Comparison of ENCODE assay signal across 8 cellular contexts in the genomic region with DNA sequence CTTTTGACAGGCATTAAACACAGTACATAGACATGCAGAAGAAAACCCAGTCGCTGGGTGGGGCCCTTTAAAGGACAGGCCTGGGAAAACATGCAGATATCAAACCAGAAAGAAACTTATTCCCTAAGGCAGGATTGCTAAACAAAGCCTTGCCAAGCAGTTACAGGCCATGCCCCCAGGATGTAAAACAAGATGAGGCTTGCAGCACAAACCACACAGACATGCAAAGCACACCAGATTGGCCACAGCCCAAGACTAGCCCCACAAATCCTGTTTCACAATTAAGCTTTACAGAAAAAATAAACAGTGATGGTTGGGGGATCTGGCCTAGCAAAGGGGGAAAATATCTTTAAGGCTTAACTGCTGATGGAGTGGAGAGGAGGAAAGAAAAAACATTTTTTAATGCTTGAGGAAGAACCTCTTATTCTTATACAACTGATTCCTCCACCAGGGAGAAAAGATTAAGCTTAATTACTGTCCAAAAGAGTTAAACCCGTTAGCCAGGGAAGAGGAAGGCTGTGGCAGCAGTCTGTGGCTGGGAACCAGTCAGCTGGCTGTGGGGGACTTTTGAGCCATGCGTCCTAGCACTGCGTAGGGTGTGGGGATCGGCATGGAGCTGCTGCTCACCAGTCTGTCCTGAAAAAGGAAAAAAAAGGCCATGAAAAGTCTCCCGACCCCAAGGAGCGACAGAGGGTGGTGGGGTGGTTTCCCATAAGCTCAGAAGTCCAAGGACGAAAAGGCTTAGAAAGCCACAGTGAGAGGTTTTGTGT. TPM values are rescaled to one million over a fixed set of nuclear protein-coding genes. Genes with fewer than 3 reads are reported as not detected.
DNase-seq lines count a peak whose midpoint lies in the region; ATAC-seq and TF ChIP-seq lines count a peak whose summit lies in the region.

No MANE protein-coding gene starts in this region.

- ATAC-seq in GM21367 (IDR thresholded peaks at IDR 0.05; ENCODE audit: unreplicated experiment) (peak; percentile 54), right lobe of liver (no peak), GM19467 (IDR thresholded peaks at IDR 0.05; ENCODE audit: unreplicated experiment) (no peak)

- H3K36me3 ChIP-seq in A673 (ENCODE audit: insufficient read depth, low read length, poor library complexity, severe bottlenecking) = no peaks in the 10 kb centered on the region
- no peaks in the 10 kb centered on the region for H3K36me3 ChIP-seq in MG63
- H3K36me3 ChIP-seq in right lobe of liver = no peaks in the 10 kb centered on the region

- peaks cover 15% of the 10 kb centered on the region for H3K4me1 ChIP-seq in A673 (ENCODE audit: insufficient read depth, low read length, poor library complexity, severe bottlenecking)
- no peaks in the 10 kb centered on the region for H3K4me1 ChIP-seq in right lobe of liver

- DNase-seq in A673 (ENCODE audit: low spot score) = peak; percentile 58
- DNase-seq in MG63 = peak; percentile 68
- DNase-seq in dedifferentiated amniotic fluid mesenchymal stem cell (ENCODE audit: extremely low spot score) = peak; percentile 93
- no peak for DNase-seq in right lobe of liver
- DNase-seq in NCI-H146 (lab: John Stamatoyannopoulos, UW) = no peak
- DNase-seq in GM10266 (ENCODE audit: extremely low spot score) = no peak

- H3K27ac ChIP-seq in A673 (ENCODE audit: low read depth, low read length, poor library complexity, severe bottlenecking) = peak overlapping the region; percentile 44
- no peak overlapping the region for H3K27ac ChIP-seq in right lobe of liver

- CTCF ChIA-PET in A673 (lab: Charles Lee) = no interaction called here

- no peak for TF ChIP-seq POLR2A in right lobe of liver (IDR thresholded peaks at IDR 0.05)

- POLR2A ChIA-PET in A673 (lab: Charles Lee; ENCODE audit: low non-redundant PET) = interaction anchor here (0.6 kb wide), 1 partner anchor 1007 kb away, joined by 3 read pairs; no protein-coding TSS in a partner anchor

- H3K9me3 ChIP-seq in A673 (ENCODE audit: low read depth, low read length, poor library complexity, severe bottlenecking) (no peaks in the 10 kb centered on the region), MG63 (no peaks in the 10 kb centered on the region), right lobe of liver (no peaks in the 10 kb centered on the region)

- no TSS peak for BruUV-seq in A673 (replicated peaks; lab: Mats Ljungman, UMichigan)

- intact Hi-C loops in A673 (cut with micrococcal nuclease; ENCODE audit: unreplicated experiment) (no loop called here), right lobe of liver (cut with DNase I) (no loop called here)

- H3K27me3 ChIP-seq in A673 (replicated peaks; ENCODE audit: insufficient read depth, low read depth, low read length, poor library complexity) (no peaks in the 10 kb centered on the region), MG63 (no peaks in the 10 kb centered on the region), right lobe of liver (no peaks in the 10 kb centered on the region)

- H3K4me3 ChIP-seq in A673 (ENCODE audit: low read depth, low read length, poor library complexity, severe bottlenecking) (no peak overlapping the region), MG63 (no peak overlapping the region), right lobe of liver (no peak overlapping the region)

- 61% methylated on average over 6 of the region's 8 CpGs for WGBS in right lobe of liver (ENCODE audit: insufficient coverage, low coverage, low lambda C conversion rate, missing lambda C conversion rate)

- TF ChIP-seq CTCF in A673 (conservative IDR thresholded peaks at IDR 0.05; ENCODE audit: low read depth, low read length) (no peak), right lobe of liver (IDR thresholded peaks at IDR 0.05) (no peak), GM10266 (IDR thresholded peaks at IDR 0.05; ENCODE audit: control insufficient read depth, insufficient read depth, low read depth, missing control alignments) (no peak)

RNA-seq across cellular contexts. Expression of a gene that starts 28.4 kb away (rescaled TPM):
- total RNA-seq in A673 (2021) = 0.31 and 0.37 TPM in 2 replicates
- not detected in 2 replicates for total RNA-seq in MG63 (2014; rRNA removed; shearing (Covaris generic); ENCODE audit: low replicate concordance)
- under 1 TPM in 4 of 6 experiments, not detected in 2; 0.18 to 0.39 (median 0.27) TPM for total RNA-seq in right lobe of liver

Comparison
In these comparisons a context has a peak if more than half of its experiments do, and no peak if none do; other contexts are left out.
1. DNase-seq: peak in A673 (single experiment), MG63 (single experiment) and dedifferentiated amniotic fluid mesenchymal stem cell (single experiment); none in right lobe of liver (0 of 3), NCI-H146 (single experiment) and GM10266 (single experiment).